ENCODE assay signal across 25 cellular contexts in the genomic region with DNA sequence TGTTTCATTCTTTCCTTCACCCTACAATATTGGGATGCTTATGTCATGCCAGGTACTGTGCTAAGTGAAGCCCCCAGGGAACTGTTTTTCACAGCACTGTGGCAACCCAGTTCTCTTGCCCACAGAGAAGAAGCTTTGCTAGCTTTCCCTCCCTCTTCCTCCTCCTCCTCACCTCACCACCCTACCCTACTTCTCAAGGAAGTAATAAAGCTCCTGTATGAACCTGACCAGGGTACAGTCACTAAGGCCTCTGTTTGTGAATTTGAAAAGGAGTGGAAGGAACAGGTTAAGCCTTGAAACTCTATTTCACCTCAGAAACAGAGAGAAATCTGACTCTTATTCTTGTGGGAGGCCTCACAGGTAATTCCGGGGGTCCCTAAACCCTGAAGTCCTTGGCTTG.
"Had no signal": no experiment of that assay in that cellular context is flagged by ENCODE, and none has a peak within 500 bp of the region (broad histone marks: within the 10 kb centered on the region; RNA-seq: fewer than 3 reads in every experiment).

No MANE protein-coding gene starts in this region.

- DNase-seq: naive B cell; naive thymus-derived CD8-positive, alpha-beta T cell; nephron progenitor cell; psoas muscle; right cardiac atrium; right lobe of liver; sigmoid colon; small intestine; stimulated activated CD4-positive, alpha-beta T cell treated with anti-CD3 and anti-CD28 coated beads, Interleukin-15, amount 100 ng/mL, for 24 hours; stimulated activated CD4-positive, alpha-beta T cell treated with anti-CD3 and anti-CD28 coated beads, Interleukin-2, amount 100 ng/mL, for 24 hours; stimulated activated CD4-positive, alpha-beta T cell treated with anti-CD3 and anti-CD28 coated beads, Interleukin-2, amount 100 ng/mL, for 48 hours; stimulated activated CD4-positive, alpha-beta T cell treated with anti-CD3 and anti-CD28 coated beads, Interleukin-4, amount 100 ng/mL, for 24 hours; stimulated activated naive B cell treated with anti-CD40 and anti-IgM and Interleukin-4, amounts not matched to agents 10 μg/mL and 1 μg/mL and 100 μg/mL, for 72 hours; stimulated activated naive CD4-positive, alpha-beta T cell treated with Interleukin-2 at 50 U/mL for 16 hours; stomach; thyroid gland; trophoblast cell; upper lobe of left lung had no signal

- H3K4me1 ChIP-seq: neural progenitor cell, parathyroid adenoma, psoas muscle, right lobe of liver, sigmoid colon, stomach, thyroid gland, tibial nerve, upper lobe of left lung, vagina had no signal

- H3K9me3 ChIP-seq: psoas muscle, right lobe of liver, sigmoid colon, stomach, thoracic aorta, thyroid gland, tibial nerve, upper lobe of left lung, vagina had no signal

- H3K27me3 ChIP-seq: neural progenitor cell, right lobe of liver, sigmoid colon, thyroid gland, upper lobe of left lung, vagina had no signal

- ATAC-seq: naive thymus-derived CD8-positive, alpha-beta T cell; natural killer cell treated with Interleukin-12 subunit alpha and Interleukin-12 subunit beta and Interleukin-15 and Interleukin-18, amount 100 ng/mL, for 72 hours; psoas muscle; right cardiac atrium; right lobe of liver; stimulated activated effector memory CD8-positive, alpha-beta T cell treated with anti-CD3 and anti-CD28 coated beads, Interleukin-12 subunit alpha, Interleukin-12 subunit beta, amount 100 ng/mL, for 72 hours; stimulated activated naive B cell treated with anti-CD40 and anti-IgM and Interleukin-4, amounts not matched to agents 10 μg/mL and 1 μg/mL and 100 μg/mL, for 72 hours had no signal

- H3K4me3 ChIP-seq: neural progenitor cell, psoas muscle, right lobe of liver, sigmoid colon, stomach, thoracic aorta, thyroid gland, tibial nerve, upper lobe of left lung, vagina had no signal

- H3K27ac ChIP-seq: neural progenitor cell, parathyroid adenoma, psoas muscle, right lobe of liver, sigmoid colon, stomach, thoracic aorta, thyroid gland, tibial nerve, upper lobe of left lung, vagina had no signal

- H3K36me3 ChIP-seq: neural progenitor cell, right lobe of liver, sigmoid colon, stomach, thoracic aorta, thyroid gland, tibial nerve, upper lobe of left lung, vagina had no signal
